Comparison of ENCODE assay signal across 8 cellular contexts in genomic region chr2:158458617-158458920, GRCh38. TPM values are rescaled to one million over a fixed set of nuclear protein-coding genes. Genes with fewer than 3 reads are reported as not detected.
DNase-seq lines count a peak whose midpoint lies in the region; TF ChIP-seq lines count a peak whose summit lies in the region.

No MANE protein-coding gene starts in this region.

- H3K27me3 Mint-ChIP-seq in CD4-positive, alpha-beta memory T cell: peaks cover 0 to 1% of the 10 kb centered on the region in 2 donors

- H3K27ac Mint-ChIP-seq in CD4-positive, alpha-beta memory T cell: peak overlapping the region; percentile 80 to 95 (median 88)

- H3K79me2 ChIP-seq in neural cell (replicated peaks; ENCODE audit: insufficient read depth, low read length): peaks cover 28% of the 10 kb centered on the region

- no peak for TF ChIP-seq RAD21 in neural cell (conservative IDR thresholded peaks at IDR 0.05)

- H3K4me3 Mint-ChIP-seq in CD4-positive, alpha-beta memory T cell: peak overlapping the region; percentile 91 to 98 (median 94)

- POLR2A ChIA-PET in CD4-positive, alpha-beta memory T cell (lab: Charles Lee; ENCODE audit: partially characterized antibody): interaction anchor here (1.4 to 3.2 kb wide), 2 partner anchors 18 to 30 kb away, joined by 4 to 21 read pairs; no protein-coding TSS in a partner anchor

- H2AFZ ChIP-seq in neural cell (ENCODE audit: low read depth, low read length): no peak overlapping the region

- peaks cover 20 to 38% (median 28%) of the 10 kb centered on the region in 4 donors for H3K4me1 Mint-ChIP-seq in CD4-positive, alpha-beta memory T cell

- WGBS in ectodermal cell, 2 experiments: 10 to 12% methylated on average over 8 to 9 of the region's 9 CpGs

- H3F3A ChIP-seq in neural cell (ENCODE audit: insufficient read depth, low read length, poor library complexity, severe bottlenecking): no peaks in the 10 kb centered on the region

- no peaks in the 10 kb centered on the region for H3K9me3 ChIP-seq in CD4-positive, alpha-beta memory T cell (ENCODE audit: control insufficient read depth in 1 of 2, low read length in 2 of 2)
- H3K9me3 ChIP-seq in NT2/D1 (ENCODE audit: insufficient read depth, low read length) (no peaks in the 10 kb centered on the region), ectodermal cell (ENCODE audit: control insufficient read depth, low read length) (no peaks in the 10 kb centered on the region), neural cell (ENCODE audit: low read length) (no peaks in the 10 kb centered on the region)

- TF ChIP-seq CTCF in neural cell (IDR thresholded peaks at IDR 0.05; ENCODE audit: poor library complexity, severe bottlenecking) (no peak), GM10266 (IDR thresholded peaks at IDR 0.05; ENCODE audit: control insufficient read depth, insufficient read depth, low read depth, missing control alignments) (no peak)

- no peaks in the 10 kb centered on the region for H3K27me3 ChIP-seq in CD4-positive, alpha-beta memory T cell (ENCODE audit: insufficient read depth, low read length)
- H3K27me3 ChIP-seq in NT2/D1 (ENCODE audit: insufficient read depth, insufficient read length): no peaks in the 10 kb centered on the region
- no peaks in the 10 kb centered on the region for H3K27me3 ChIP-seq in ectodermal cell (ENCODE audit: control insufficient read depth, insufficient read depth, low read length, poor library complexity, severe bottlenecking)
- no peaks in the 10 kb centered on the region for H3K27me3 ChIP-seq in neural cell (ENCODE audit: insufficient read depth, low read depth, low read length)

- no peak for DNase-seq in CD4-positive, alpha-beta memory T cell
- no peak for DNase-seq in NT2/D1 (ENCODE audit: low read depth, low spot score)
- DNase-seq in NCI-H187 (lab: John Stamatoyannopoulos, UW): no peak
- DNase-seq in stimulated activated CD4-positive, alpha-beta T cell treated with anti-CD3 and anti-CD28 coated beads, Interleukin-4, amount 100 ng/mL, for 24 hours: no peak
- DNase-seq in GM10266 (ENCODE audit: extremely low spot score): no peak
- no peak for DNase-seq in HPDE6-E6E7 (ENCODE audit: extremely low spot score)

- TF ChIP-seq EP300 in neural cell (conservative IDR thresholded peaks at IDR 0.05; ENCODE audit: poor library complexity, severe bottlenecking): no peak

- H3K27ac ChIP-seq in CD4-positive, alpha-beta memory T cell (ENCODE audit: low read depth, low read length): no peak overlapping the region
- peak overlapping the region; percentile 92 for H3K27ac ChIP-seq in ectodermal cell (ENCODE audit: insufficient read depth, low read depth, low read length, poor library complexity, severe bottlenecking)
- H3K27ac ChIP-seq in neural cell (ENCODE audit: low read length): peak overlapping the region; percentile 53

- H3K9me2 ChIP-seq in neural cell (ENCODE audit: insufficient read depth, low read length): no peaks in the 10 kb centered on the region

- peaks cover 0 to 8% of the 10 kb centered on the region in 2 donors for H3K36me3 Mint-ChIP-seq in CD4-positive, alpha-beta memory T cell

- no peaks in the 10 kb centered on the region for H3K9me3 Mint-ChIP-seq in CD4-positive, alpha-beta memory T cell

- intact Hi-C loops in CD4-positive, alpha-beta memory T cell (cut with micrococcal nuclease): loop anchor here (5.0 to 10.0 kb wide), 7 partner anchors 164 to 964 kb away; partner anchors contain the start of gene ACVR1

- H3K4me3 ChIP-seq in CD4-positive, alpha-beta memory T cell (ENCODE audit: low read length in 2 of 2): peak overlapping the region in 1 of 2 donors; percentile 84
- H3K4me3 ChIP-seq in NT2/D1 (ENCODE audit: insufficient read length, low read depth) (peak overlapping the region; percentile 85), ectodermal cell (ENCODE audit: insufficient read depth, low read depth, low read length) (peak overlapping the region; percentile 84), neural cell (ENCODE audit: low read length) (peak overlapping the region; percentile 89)

- H3K36me3 ChIP-seq in CD4-positive, alpha-beta memory T cell (ENCODE audit: insufficient read depth, low read length): no peaks in the 10 kb centered on the region
- H3K36me3 ChIP-seq in NT2/D1 (ENCODE audit: insufficient read depth, insufficient read length, low read length) (peaks cover 2% of the 10 kb centered on the region), ectodermal cell (ENCODE audit: control insufficient read depth, insufficient read depth, low read length) (no peaks in the 10 kb centered on the region), neural cell (ENCODE audit: insufficient read depth, low read length) (no peaks in the 10 kb centered on the region)

- CTCF ChIA-PET in CD4-positive, alpha-beta memory T cell (lab: Charles Lee; ENCODE audit: partially characterized antibody): interaction anchor here (0.7 to 4.1 kb wide), 10 partner anchors 10 to 435 kb away, joined by 3 to 24 read pairs (median 3); no protein-coding TSS in a partner anchor

- H3K9ac ChIP-seq in NT2/D1 (ENCODE audit: insufficient read length, low read depth) (peak overlapping the region; percentile 96), neural cell (ENCODE audit: low read length) (peak overlapping the region; percentile 70)

- peaks cover 23% of the 10 kb centered on the region for H3K4me1 ChIP-seq in CD4-positive, alpha-beta memory T cell (ENCODE audit: insufficient read depth, low read length)
- H3K4me1 ChIP-seq in NT2/D1 (ENCODE audit: insufficient read depth, insufficient read length): no peaks in the 10 kb centered on the region
- peaks cover 14% of the 10 kb centered on the region for H3K4me1 ChIP-seq in ectodermal cell (ENCODE audit: control insufficient read depth, insufficient read depth, low read length)

- H4K20me1 ChIP-seq in neural cell (ENCODE audit: insufficient read depth): no peaks in the 10 kb centered on the region

- peak overlapping the region; percentile 56 for H3K4me2 ChIP-seq in neural cell (ENCODE audit: low read length)

TF ChIP-seq in neural cell, 6 proteins besides CTCF, POLR2A, EP300 and RAD21:
- no peak for TF ChIP-seq EZH2 (IDR thresholded peaks at IDR 0.05; ENCODE audit: borderline replicate concordance, insufficient read depth, low read length, poor library complexity, severe bottlenecking)
- TF ChIP-seq SMC3 (conservative IDR thresholded peaks at IDR 0.05; ENCODE audit: poor library complexity): no peak
- TF ChIP-seq POLR2AphosphoS5 (IDR thresholded peaks at IDR 0.05): no peak
- no peak for TF ChIP-seq REST (IDR thresholded peaks at IDR 0.05; ENCODE audit: borderline replicate concordance)
- TF ChIP-seq MXI1 (conservative IDR thresholded peaks at IDR 0.05; ENCODE audit: poor library complexity, severe bottlenecking): no peak
- TF ChIP-seq TAF1 (IDR thresholded peaks at IDR 0.05; ENCODE audit: low read depth): no peak

RNA-seq across cellular contexts. Expression of gene PKP4, which starts 1.8 kb away (rescaled TPM):
- 10 to 100 TPM; 35.0 to 39.3 TPM for total RNA-seq in CD4-positive, alpha-beta memory T cell
- polyA plus RNA-seq in CD4-positive, alpha-beta memory T cell: 1 to 10 TPM; 1.4 to 3.2 TPM
- 90.0 TPM for polyA plus RNA-seq in ectodermal cell (2013, experiment 1 of 4)
- 83.1 TPM for polyA plus RNA-seq in ectodermal cell (2013, experiment 2 of 4)
- polyA plus RNA-seq in ectodermal cell (2013, experiment 3 of 4): 63.9 TPM
- polyA plus RNA-seq in ectodermal cell (2013, experiment 4 of 4): 74.7 TPM
- polyA plus RNA-seq in neural cell: 24.2 and 36.4 TPM in 2 replicates
- 53.0 and 56.7 TPM in 2 replicates for polyA minus RNA-seq in neural cell

RNA-seq across cellular contexts. Expression of gene CCDC148, which starts 2.0 kb away (rescaled TPM):
- not detected for total RNA-seq in CD4-positive, alpha-beta memory T cell
- not detected for polyA plus RNA-seq in CD4-positive, alpha-beta memory T cell
- polyA plus RNA-seq in ectodermal cell (2013, experiment 1 of 4): 4.7 TPM
- polyA plus RNA-seq in ectodermal cell (2013, experiment 2 of 4): 4.4 TPM
- 3.9 TPM for polyA plus RNA-seq in ectodermal cell (2013, experiment 3 of 4)
- polyA plus RNA-seq in ectodermal cell (2013, experiment 4 of 4): 3.9 TPM
- polyA plus RNA-seq in neural cell: 1.5 and 1.8 TPM in 2 replicates
- polyA minus RNA-seq in neural cell: 7.1 and 10.2 TPM in 2 replicates
